In the genomic region with DNA sequence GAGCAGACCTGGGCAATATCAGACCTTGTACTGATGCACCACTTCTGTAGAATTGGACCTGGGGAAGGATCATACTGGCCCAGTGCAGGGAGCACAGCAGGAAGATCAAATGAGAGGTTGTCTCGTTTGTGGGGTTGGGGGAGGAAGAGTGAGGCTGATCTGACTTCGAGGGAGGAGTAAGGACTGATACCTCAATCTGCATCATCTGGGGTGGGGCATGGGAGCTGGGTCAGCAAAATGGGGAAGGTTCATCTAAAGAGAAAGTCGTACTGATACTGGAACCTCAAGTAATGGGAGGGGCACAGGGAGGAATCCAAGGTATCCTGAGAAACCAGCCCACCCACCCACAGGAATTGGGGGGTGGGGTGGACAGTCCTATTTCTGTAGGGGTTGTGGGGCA, we compare ENCODE assay signal across 23 cellular contexts. TPM values are rescaled to one million over a fixed set of nuclear protein-coding genes. Genes with fewer than 3 reads are reported as not detected.
A peak's percentile ranks its signal among the peaks of the same experiment; 100 is the strongest.
DNase-seq lines count a peak whose midpoint lies in the region; ATAC-seq, FAIRE-seq and TF ChIP-seq lines count a peak whose summit lies in the region.
"Had no signal": no experiment of that assay in that cellular context is flagged by ENCODE, and none has a peak within 500 bp of the region (broad histone marks: within the 10 kb centered on the region; RNA-seq: fewer than 3 reads in every experiment).

No MANE protein-coding gene starts in this region.

- H3K27ac Mint-ChIP-seq in CD4-positive, alpha-beta memory T cell = peak overlapping the region in 2 of 7 donors; percentile 1 to 57
- H3K27ac Mint-ChIP-seq in brain = no peak overlapping the region
- H3K27ac Mint-ChIP-seq in naive thymus-derived CD8-positive, alpha-beta T cell = peak overlapping the region in 2 of 10 donors; percentile 21 to 71
- H3K27ac Mint-ChIP-seq in activated CD4-positive, alpha-beta memory T cell treated with anti-CD3 and anti-CD28 coated beads for 36 hours = no peak overlapping the region
- H3K27ac Mint-ChIP-seq: stimulated activated naive CD8-positive, alpha-beta T cell treated with anti-CD3 and anti-CD28 coated beads, Interleukin-15, amount 100 ng/mL, for 72 hours had no signal

- POLR2A ChIA-PET in CD4-positive, alpha-beta memory T cell (lab: Charles Lee; ENCODE audit: partially characterized antibody) = interaction anchor here (1.8 kb wide), 1 partner anchor 11 kb away, joined by 8 read pairs; the partner anchor contains the start of gene POLR1H
- POLR2A ChIA-PET in HEK293 (lab: Yijun Ruan, JAX) = interaction anchor here (1.3 kb wide), 1 partner anchor 11 kb away, joined by 4 read pairs; the partner anchor contains the start of gene POLR1H
- POLR2A ChIA-PET in naive thymus-derived CD8-positive, alpha-beta T cell (lab: Charles Lee) = interaction anchor here (0.6 kb wide), 1 partner anchor 1466 kb away, joined by 3 read pairs; no protein-coding TSS in a partner anchor
- POLR2A ChIA-PET in activated CD4-positive, alpha-beta memory T cell treated with anti-CD3 and anti-CD28 coated beads for 36 hours (lab: Charles Lee) = interaction anchor here (1.2 kb wide), 1 partner anchor 11 kb away, joined by 3 read pairs; the partner anchor contains the start of gene POLR1H

- peaks cover 52% of the 10 kb centered on the region for H3K4me1 ChIP-seq in CD4-positive, alpha-beta memory T cell (ENCODE audit: insufficient read depth, low read length)
- H3K4me1 ChIP-seq in HEK293 (ENCODE audit: control insufficient read depth, insufficient read depth, low read length) = peaks cover 9% of the 10 kb centered on the region; the same call in 1 of the 2 replicates

- H3K27me3 ChIP-seq in CD4-positive, alpha-beta memory T cell (ENCODE audit: insufficient read depth, low read length) = peaks cover 4% of the 10 kb centered on the region

- no peak overlapping the region for H3K4me3 ChIP-seq in CD4-positive, alpha-beta memory T cell (ENCODE audit: low read length in 2 of 2)
- no peak overlapping the region for H3K4me3 ChIP-seq in HEK293 (ENCODE audit: low read depth, low read length)
- H3K4me3 ChIP-seq: skin epidermis had no signal

- H3K4me1 Mint-ChIP-seq in CD4-positive, alpha-beta memory T cell = peaks cover 37 to 85% (median 58%) of the 10 kb centered on the region in 4 donors
- H3K4me1 Mint-ChIP-seq in brain = peaks cover 63% of the 10 kb centered on the region
- H3K4me1 Mint-ChIP-seq in naive thymus-derived CD8-positive, alpha-beta T cell = peaks cover 43 to 71% (median 64%) of the 10 kb centered on the region in 4 donors
- peaks cover 53% of the 10 kb centered on the region for H3K4me1 Mint-ChIP-seq in activated CD4-positive, alpha-beta memory T cell treated with anti-CD3 and anti-CD28 coated beads for 36 hours (ENCODE audit: low read depth)

- DNase-seq in CD4-positive, alpha-beta memory T cell = no peak
- DNase-seq in naive thymus-derived CD8-positive, alpha-beta T cell = no peak
- DNase-seq in activated CD4-positive, alpha-beta memory T cell treated with anti-CD3 and anti-CD28 coated beads for 36 hours = no peak
- DNase-seq in H54 (ENCODE audit: insufficient read length, low spot score) (no peak), SKM-1 treated with dmso at 0.1 percent for 144 hours (lab: John Stamatoyannopoulos, UW; ENCODE audit: unreplicated experiment) (no peak)
- DNase-seq: activated CD4-positive, alpha-beta T cell treated with anti-CD3 and anti-CD28 coated beads for 48 hours; DND-41; NCI-H146; NCI-H2171 treated with DMSO at 0.1 percent for 48 hours; NCI-H526; transverse colon had no signal

- ATAC-seq in naive thymus-derived CD8-positive, alpha-beta T cell = no peak
- ATAC-seq in GM21576 (IDR thresholded peaks at IDR 0.05; ENCODE audit: unreplicated experiment) = no peak
- ATAC-seq: stimulated activated naive CD8-positive, alpha-beta T cell treated with anti-CD3 and anti-CD28 coated beads, Interleukin-15, amount 100 ng/mL, for 72 hours had no signal

- no peak for FAIRE-seq in H54 (lab: Jason Lieb, UNC)
- FAIRE-seq: frontal cortex had no signal

- intact Hi-C loops in CD4-positive, alpha-beta memory T cell (cut with micrococcal nuclease) = no loop called here
- intact Hi-C loops in activated CD4-positive, alpha-beta memory T cell treated with anti-CD3 and anti-CD28 coated beads for 36 hours (cut with micrococcal nuclease) = no loop called here

- no peaks in the 10 kb centered on the region for H3K9me3 ChIP-seq in CD4-positive, alpha-beta memory T cell (ENCODE audit: control insufficient read depth in 1 of 2, low read length in 2 of 2)
- no peaks in the 10 kb centered on the region for H3K9me3 ChIP-seq in HEK293 (ENCODE audit: control insufficient read depth, insufficient read depth, low read depth, low read length)
- H3K9me3 ChIP-seq: transverse colon had no signal

- CTCF ChIA-PET in CD4-positive, alpha-beta memory T cell (lab: Charles Lee; ENCODE audit: partially characterized antibody) = interaction anchor here (0.9 kb wide), 1 partner anchor 13 kb away, joined by 3 read pairs; no protein-coding TSS in a partner anchor
- CTCF ChIA-PET in HEK293 (lab: Yijun Ruan, JAX) = interaction anchor here (0.6 kb wide), 1 partner anchor 32 kb away, joined by 3 read pairs; no protein-coding TSS in a partner anchor
- CTCF ChIA-PET in activated CD4-positive, alpha-beta memory T cell treated with anti-CD3 and anti-CD28 coated beads for 36 hours (lab: Charles Lee) = no interaction called here

- peaks cover 0 to 3% (median 0%) of the 10 kb centered on the region in 8 donors for H3K9me3 Mint-ChIP-seq in CD4-positive, alpha-beta memory T cell
- H3K9me3 Mint-ChIP-seq in brain = peaks cover 0 to 6% (median 0%) of the 10 kb centered on the region in 5 experiments
- no peaks in the 10 kb centered on the region for H3K9me3 Mint-ChIP-seq in naive thymus-derived CD8-positive, alpha-beta T cell
- no peaks in the 10 kb centered on the region for H3K9me3 Mint-ChIP-seq in activated CD4-positive, alpha-beta memory T cell treated with anti-CD3 and anti-CD28 coated beads for 36 hours
- H3K9me3 Mint-ChIP-seq: stimulated activated naive CD8-positive, alpha-beta T cell treated with anti-CD3 and anti-CD28 coated beads, Interleukin-15, amount 100 ng/mL, for 72 hours had no signal

- peaks cover 38 to 45% of the 10 kb centered on the region in 2 donors for H3K36me3 Mint-ChIP-seq in CD4-positive, alpha-beta memory T cell
- H3K36me3 Mint-ChIP-seq in brain = peaks cover 36% of the 10 kb centered on the region
- peaks cover 15 to 49% (median 26%) of the 10 kb centered on the region in 3 donors for H3K36me3 Mint-ChIP-seq in naive thymus-derived CD8-positive, alpha-beta T cell
- peaks cover 26% of the 10 kb centered on the region for H3K36me3 Mint-ChIP-seq in activated CD4-positive, alpha-beta memory T cell treated with anti-CD3 and anti-CD28 coated beads for 36 hours

- TF ChIP-seq CTCF in HEK293 (tag by site-specific recombination; IDR thresholded peaks at IDR 0.05) (no peak), brain (conservative IDR thresholded peaks at IDR 0.05) (no peak)

- H3K27me3 Mint-ChIP-seq in CD4-positive, alpha-beta memory T cell = peaks cover 20 to 29% of the 10 kb centered on the region in 2 donors
- H3K27me3 Mint-ChIP-seq in brain = peaks cover 75% of the 10 kb centered on the region
- peaks cover 30 to 73% (median 57%) of the 10 kb centered on the region in 5 donors for H3K27me3 Mint-ChIP-seq in naive thymus-derived CD8-positive, alpha-beta T cell
- peaks cover 34% of the 10 kb centered on the region for H3K27me3 Mint-ChIP-seq in activated CD4-positive, alpha-beta memory T cell treated with anti-CD3 and anti-CD28 coated beads for 36 hours

- H3K36me3 ChIP-seq in CD4-positive, alpha-beta memory T cell (ENCODE audit: insufficient read depth, low read length) = peaks cover 24% of the 10 kb centered on the region
- H3K36me3 ChIP-seq in HEK293 (ENCODE audit: control insufficient read depth in 2 of 2, insufficient read depth in 1 of 2, low read length in 2 of 2) = peaks cover 0 to 24% of the 10 kb centered on the region in 2 experiments; a peak in 1 of 3 replicates

- H3K4me3 Mint-ChIP-seq in CD4-positive, alpha-beta memory T cell = peak overlapping the region in 5 of 8 donors; percentile 21 to 51 (median 49)
- peak overlapping the region; percentile 26 to 63 (median 46) for H3K4me3 Mint-ChIP-seq in brain
- H3K4me3 Mint-ChIP-seq in naive thymus-derived CD8-positive, alpha-beta T cell = peak overlapping the region in 7 of 10 donors; percentile 9 to 53 (median 29)
- no peak overlapping the region for H3K4me3 Mint-ChIP-seq in activated CD4-positive, alpha-beta memory T cell treated with anti-CD3 and anti-CD28 coated beads for 36 hours

- no peak for TF ChIP-seq POLR2A in H54 (IDR thresholded peaks at IDR 0.05; ENCODE audit: low read depth, low read length)

- no peak overlapping the region for H3K27ac ChIP-seq in CD4-positive, alpha-beta memory T cell (ENCODE audit: low read depth, low read length)
- no peak overlapping the region for H3K27ac ChIP-seq in HEK293 (ENCODE audit: extremely low read depth, low read depth, low read length)
- H3K27ac ChIP-seq: epithelial cell of prostate, skin epidermis, transverse colon had no signal

RNA-seq across cellular contexts. Expression of gene RNF39, which starts 3.7 kb away (rescaled TPM):
- not detected for total RNA-seq in CD4-positive, alpha-beta memory T cell
- polyA plus RNA-seq in CD4-positive, alpha-beta memory T cell = under 1 TPM in 1 of 2 donors, not detected in 1; 0.21 TPM
- not detected for polyA plus RNA-seq in brain (ENCODE audit: insufficient read depth, low read depth, low replicate concordance)
- not detected for total RNA-seq in naive thymus-derived CD8-positive, alpha-beta T cell
- polyA plus RNA-seq in naive thymus-derived CD8-positive, alpha-beta T cell = under 1 TPM in 1 of 3 donors, not detected in 2; 0.10 TPM
- total RNA-seq in activated CD4-positive, alpha-beta memory T cell treated with anti-CD3 and anti-CD28 coated beads for 36 hours = not detected
- total RNA-seq: dermis blood vessel endothelial cell, frontal cortex, pulmonary artery endothelial cell, RPMI7951 had no signal
- polyA plus RNA-seq: neural cell had no signal

RNA-seq across cellular contexts. Expression of gene PPP1R11, which starts 4.9 kb away (rescaled TPM):
- 10 to 100 TPM; 65.2 to 66.2 TPM for total RNA-seq in CD4-positive, alpha-beta memory T cell
- polyA plus RNA-seq in CD4-positive, alpha-beta memory T cell = 100 to 1,000 TPM; 114 to 134 TPM
- polyA plus RNA-seq in brain (ENCODE audit: insufficient read depth, low read depth, low replicate concordance) = 162 TPM
- total RNA-seq in naive thymus-derived CD8-positive, alpha-beta T cell = 10 to 100 TPM; 56.6 to 58.1 TPM
- polyA plus RNA-seq in naive thymus-derived CD8-positive, alpha-beta T cell = 100 to 1,000 TPM in 2 of 3 donors, 10 to 100 TPM in 1; 97.6 to 108 (median 101) TPM
- 10 to 100 TPM; 51.3 to 55.0 TPM for total RNA-seq in activated CD4-positive, alpha-beta memory T cell treated with anti-CD3 and anti-CD28 coated beads for 36 hours

RNA-seq across cellular contexts. Expression of gene POLR1H, which starts 10.8 kb away (rescaled TPM):
- 10 to 100 TPM; 47.2 to 50.0 TPM for total RNA-seq in CD4-positive, alpha-beta memory T cell
- 100 to 1,000 TPM in 1 of 2 donors, 10 to 100 TPM in 1; 65.7 to 109 TPM for polyA plus RNA-seq in CD4-positive, alpha-beta memory T cell
- 42.2 TPM for polyA plus RNA-seq in brain (ENCODE audit: insufficient read depth, low read depth, low replicate concordance)
- total RNA-seq in naive thymus-derived CD8-positive, alpha-beta T cell = 10 to 100 TPM; 35.9 to 38.5 TPM
- polyA plus RNA-seq in naive thymus-derived CD8-positive, alpha-beta T cell = 100 to 1,000 TPM in 1 of 3 donors, 10 to 100 TPM in 2; 60.8 to 110 (median 93.5) TPM
- total RNA-seq in activated CD4-positive, alpha-beta memory T cell treated with anti-CD3 and anti-CD28 coated beads for 36 hours = 10 to 100 TPM; 69.4 to 73.2 TPM

RNA-seq across cellular contexts. Expression of gene TRIM31, which starts 41.0 kb away (rescaled TPM):
- total RNA-seq in CD4-positive, alpha-beta memory T cell = under 1 TPM in 1 of 2 experiments, not detected in 1; 0.20 TPM
- under 1 TPM; 0.11 to 0.21 TPM for polyA plus RNA-seq in CD4-positive, alpha-beta memory T cell
- not detected for polyA plus RNA-seq in brain (ENCODE audit: insufficient read depth, low read depth, low replicate concordance)
- not detected for total RNA-seq in naive thymus-derived CD8-positive, alpha-beta T cell
- polyA plus RNA-seq in naive thymus-derived CD8-positive, alpha-beta T cell = under 1 TPM in 1 of 3 donors, not detected in 2; 0.07 TPM
- total RNA-seq in activated CD4-positive, alpha-beta memory T cell treated with anti-CD3 and anti-CD28 coated beads for 36 hours = not detected
- total RNA-seq: bronchial epithelial cell, dermis blood vessel endothelial cell, frontal cortex, pulmonary artery endothelial cell, RPMI7951 had no signal
- polyA plus RNA-seq: neural cell had no signal
